Comparison of ENCODE assay signal across 14 cellular contexts in genomic region chr12:59484575-59484974, GRCh38.
DNase-seq lines count a peak whose midpoint lies in the region; ATAC-seq, FAIRE-seq and TF ChIP-seq lines count a peak whose summit lies in the region.
"Had no signal": no experiment of that assay in that cellular context is flagged by ENCODE, and none has a peak within 500 bp of the region (broad histone marks: within the 10 kb centered on the region; RNA-seq: fewer than 3 reads in every experiment).

No MANE protein-coding gene starts in this region.

- H3K9me3 ChIP-seq in small intestine (ENCODE audit: control insufficient read depth, low read depth), result no peaks in the 10 kb centered on the region

- no peaks in the 10 kb centered on the region for H3K36me3 Mint-ChIP-seq in progenitor cell of endocrine pancreas (ENCODE audit: insufficient read depth)
- H3K36me3 Mint-ChIP-seq: activated naive CD8-positive, alpha-beta T cell treated with anti-CD3 and anti-CD28 coated beads, Interleukin-2, amount 10 ng/mL, durations not matched to agents 7 days and 5 days had no signal

- peak; percentile 85 for FAIRE-seq in small intestine (lab: Jason Lieb, UNC)

- no peak overlapping the region for H3K27ac ChIP-seq in small intestine (ENCODE audit: low read depth in 1 of 2, low read length in 1 of 2)

- H3K27me3 ChIP-seq in small intestine (ENCODE audit: control insufficient read depth in 2 of 2, insufficient read depth in 2 of 2, low read length in 2 of 2), result peaks cover 0 to 2% of the 10 kb centered on the region in 2 donors

- TF ChIP-seq CTCF in progenitor cell of endocrine pancreas (IDR thresholded peaks at IDR 0.05; ENCODE audit: unreplicated experiment), result no peak

- no peak overlapping the region for H3K4me3 Mint-ChIP-seq in progenitor cell of endocrine pancreas (ENCODE audit: low read depth)
- H3K4me3 Mint-ChIP-seq: activated naive CD8-positive, alpha-beta T cell treated with anti-CD3 and anti-CD28 coated beads, Interleukin-2, amount 10 ng/mL, durations not matched to agents 7 days and 5 days; central memory CD8-positive, alpha-beta T cell had no signal

- no peaks in the 10 kb centered on the region for H3K4me1 Mint-ChIP-seq in progenitor cell of endocrine pancreas (ENCODE audit: low read depth)
- H3K4me1 Mint-ChIP-seq: activated naive CD8-positive, alpha-beta T cell treated with anti-CD3 and anti-CD28 coated beads, Interleukin-2, amount 10 ng/mL, durations not matched to agents 7 days and 5 days; central memory CD8-positive, alpha-beta T cell had no signal

- ATAC-seq in GM19043 (IDR thresholded peaks at IDR 0.05; ENCODE audit: low read depth, unreplicated experiment) (peak; percentile 93), HG02798 (IDR thresholded peaks at IDR 0.05; ENCODE audit: poor library complexity, unreplicated experiment) (peak; percentile 55), HG03571 (IDR thresholded peaks at IDR 0.05; ENCODE audit: unreplicated experiment) (peak; percentile 74)
- ATAC-seq: esophagus mucosa had no signal

- no peak overlapping the region for H3K27ac Mint-ChIP-seq in progenitor cell of endocrine pancreas
- H3K27ac Mint-ChIP-seq: activated naive CD8-positive, alpha-beta T cell treated with anti-CD3 and anti-CD28 coated beads, Interleukin-2, amount 10 ng/mL, durations not matched to agents 7 days and 5 days had no signal

- H3K27me3 Mint-ChIP-seq in progenitor cell of endocrine pancreas, result no peaks in the 10 kb centered on the region
- H3K27me3 Mint-ChIP-seq: activated naive CD8-positive, alpha-beta T cell treated with anti-CD3 and anti-CD28 coated beads, Interleukin-2, amount 10 ng/mL, durations not matched to agents 7 days and 5 days had no signal

- H3K4me3 ChIP-seq in small intestine (ENCODE audit: low read depth in 1 of 2, low read length in 2 of 2), result no peak overlapping the region

- no peaks in the 10 kb centered on the region for H3K36me3 ChIP-seq in small intestine (ENCODE audit: control insufficient read depth in 2 of 2, insufficient read depth in 2 of 2, low read length in 2 of 2)

- H3K4me1 ChIP-seq in small intestine (ENCODE audit: control insufficient read depth in 2 of 2, insufficient read depth in 1 of 2, low read depth in 1 of 2, low read length in 1 of 2), result no peaks in the 10 kb centered on the region

- no peak for DNase-seq in small intestine
- no peak for DNase-seq in progenitor cell of endocrine pancreas (ENCODE audit: low spot score, unreplicated experiment)
- no peak for DNase-seq in hepatic stellate cell (ENCODE audit: low spot score)
- DNase-seq in cerebellar cortex (ENCODE audit: low spot score), result no peak
- DNase-seq: activated naive CD8-positive, alpha-beta T cell treated with anti-CD3 and anti-CD28 coated beads, Interleukin-2, amount 10 ng/mL, durations not matched to agents 7 days and 5 days; KBM-7; mammary epithelial cell; stimulated activated CD8-positive, alpha-beta memory T cell treated with anti-CD3 and anti-CD28 coated beads, Interleukin-4, amount 100 ng/mL, for 48 hours; trophoblast cell had no signal

- H3K9me3 Mint-ChIP-seq in progenitor cell of endocrine pancreas (ENCODE audit: low read depth), result peaks cover 3% of the 10 kb centered on the region
- H3K9me3 Mint-ChIP-seq: central memory CD8-positive, alpha-beta T cell had no signal
